ENCODE assay signal across 24 cellular contexts in genomic region chr10:92531132-92531531, GRCh38.
"Had no signal": no experiment of that assay in that cellular context is flagged by ENCODE, and none has a peak within 500 bp of the region (broad histone marks: within the 10 kb centered on the region; RNA-seq: fewer than 3 reads in every experiment).

No MANE protein-coding gene starts in this region.

- H3K4me3 Mint-ChIP-seq: IgD-negative memory B cell had no signal

- DNase-seq: KBM-7, MV-4-11, NCI-H1048, NCI-H1105, NCI-H1417, NCI-H1436 treated with DMSO at 0.1 percent for 48 hours, NCI-H1694 treated with DMSO at 0.1 percent for 48 hours, NCI-H1930, NCI-H2081 treated with DMSO at 0.1 percent for 48 hours, NCI-H2171, NCI-H226, NCI-H446, NCI-H510A, NCI-H524 treated with DMSO at 0.1 percent for 48 hours, NCI-H69, NCI-H774, PC-9, Peyer's patch, SHP77 treated with DMSO at 0.1 percent for 48 hours, SJCRH30 had no signal

- H3K27ac ChIP-seq: PC-9, Peyer's patch, SJCRH30 had no signal

- H3K4me1 ChIP-seq: Peyer's patch, SJCRH30 had no signal

- H3K4me1 Mint-ChIP-seq: IgD-negative memory B cell had no signal

- ATAC-seq: HepG2, Right ventricle myocardium inferior, SK-N-SH treated with all-trans-retinoic acid at 6 μM for 48 hours had no signal

- H3K9me3 ChIP-seq: Peyer's patch, SJCRH30 had no signal

- H3K4me3 ChIP-seq: PC-9, Peyer's patch, SJCRH30 had no signal

- H3K9me3 Mint-ChIP-seq: IgD-negative memory B cell had no signal

- H3K4me2 ChIP-seq: PC-9 had no signal

- H3K27me3 Mint-ChIP-seq: IgD-negative memory B cell had no signal

- H3K27ac Mint-ChIP-seq: IgD-negative memory B cell had no signal

- H2AFZ ChIP-seq: PC-9 had no signal

- H3K27me3 ChIP-seq: Peyer's patch, SJCRH30 had no signal
